10 cellular contexts compared by ENCODE assay signal in genomic region chr12:68538722-68539614, GRCh38.
DNase-seq lines count a peak whose midpoint lies in the region; ATAC-seq, FAIRE-seq and TF ChIP-seq lines count a peak whose summit lies in the region.
"Had no signal": no experiment of that assay in that cellular context is flagged by ENCODE, and none has a peak within 500 bp of the region (broad histone marks: within the 10 kb centered on the region; RNA-seq: fewer than 3 reads in every experiment).

No MANE protein-coding gene starts in this region.

- H3K4me3 Mint-ChIP-seq in activated naive CD8-positive, alpha-beta T cell treated with anti-CD3 and anti-CD28 coated beads, Interleukin-2, amount 50 U/mL, for 24 hours, result peak overlapping the region; percentile 59

- H3K36me3 Mint-ChIP-seq in activated naive CD8-positive, alpha-beta T cell treated with anti-CD3 and anti-CD28 coated beads, Interleukin-2, amount 50 U/mL, for 24 hours (ENCODE audit: low read depth), result peaks cover 2% of the 10 kb centered on the region

- no peak overlapping the region for H3K4me2 ChIP-seq in keratinocyte (ENCODE audit: control insufficient read depth, extremely low read depth, insufficient read depth, low read depth, low read length)

- no peaks in the 10 kb centered on the region for H3K27me3 Mint-ChIP-seq in activated naive CD8-positive, alpha-beta T cell treated with anti-CD3 and anti-CD28 coated beads, Interleukin-2, amount 50 U/mL, for 24 hours

- H3K9me3 ChIP-seq in keratinocyte (ENCODE audit: control insufficient read depth, low read depth, low read length), result no peaks in the 10 kb centered on the region

- no peak for DNase-seq in activated CD4-positive, CD25-positive, alpha-beta regulatory T cell treated with anti-CD3 and anti-CD28 coated beads, Interleukin-2, amount 50 U/mL, for 72 hours
- DNase-seq in RPMI8226 (peak; percentile 5), keratinocyte (ENCODE audit: low read depth, low spot score) (no peak), epidermal melanocyte (ENCODE audit: insufficient read length, low spot score) (no peak)
- DNase-seq in activated naive CD8-positive, alpha-beta T cell treated with anti-CD3 and anti-CD28 coated beads, Interleukin-2, amount 50 U/mL, for 24 hours, result peak; percentile 56
- DNase-seq in stimulated activated CD8-positive, alpha-beta memory T cell treated with anti-CD3 and anti-CD28 coated beads, Interleukin-15, amount 100 ng/mL, for 1 hour (ENCODE audit: low read depth), result peak; percentile 14

- H3K27ac ChIP-seq in keratinocyte (ENCODE audit: control insufficient read depth, insufficient read depth, low read length), result no peak overlapping the region
- H3K27ac ChIP-seq: BLaER1 treated with 17β-estradiol and CSF1 and Interleukin-3, amounts not matched to agents 10 nM and 100 nM; cardiac muscle cell had no signal

- dilution Hi-C loops in keratinocyte (cut with MboI; ENCODE audit: extremely low pct_ligation_motif_present, low sequenced_read_pairs), result no loop called here

- peaks cover 58% of the 10 kb centered on the region for H3K4me1 Mint-ChIP-seq in activated naive CD8-positive, alpha-beta T cell treated with anti-CD3 and anti-CD28 coated beads, Interleukin-2, amount 50 U/mL, for 24 hours

- no peaks in the 10 kb centered on the region for H3K27me3 ChIP-seq in keratinocyte (ENCODE audit: control insufficient read depth, extremely low read depth, insufficient read depth, low read length)
- H3K27me3 ChIP-seq: BLaER1 treated with 17β-estradiol and CSF1 and Interleukin-3, amounts not matched to agents 10 nM and 100 nM; cardiac muscle cell had no signal

- peaks cover 10% of the 10 kb centered on the region for H3K9me3 Mint-ChIP-seq in activated naive CD8-positive, alpha-beta T cell treated with anti-CD3 and anti-CD28 coated beads, Interleukin-2, amount 50 U/mL, for 24 hours

- no peaks in the 10 kb centered on the region for H3K36me3 ChIP-seq in keratinocyte (ENCODE audit: control insufficient read depth in 2 of 2, extremely low read depth in 1 of 2, insufficient read depth in 2 of 2, low read length in 2 of 2)
- H3K36me3 ChIP-seq: BLaER1 treated with 17β-estradiol and CSF1 and Interleukin-3, amounts not matched to agents 10 nM and 100 nM; cardiac muscle cell had no signal

- H4K20me1 ChIP-seq in keratinocyte (ENCODE audit: control insufficient read depth, extremely low read depth, insufficient read depth, low read length), result no peaks in the 10 kb centered on the region
- H4K20me1 ChIP-seq: BLaER1 treated with 17β-estradiol and CSF1 and Interleukin-3, amounts not matched to agents 10 nM and 100 nM had no signal

- ATAC-seq in activated CD4-positive, CD25-positive, alpha-beta regulatory T cell treated with anti-CD3 and anti-CD28 coated beads, Interleukin-2, amount 50 U/mL, for 24 hours, result peak; percentile 56 to 68
- peak; percentile 91 for ATAC-seq in activated naive CD8-positive, alpha-beta T cell treated with anti-CD3 and anti-CD28 coated beads, Interleukin-2, amount 50 U/mL, for 24 hours
- ATAC-seq in HG03045 (IDR thresholded peaks at IDR 0.05; ENCODE audit: unreplicated experiment), result no peak

- no peak for TF ChIP-seq CTCF in keratinocyte (optimal IDR thresholded peaks at IDR 0.05 in 1 of 3, IDR thresholded peaks at IDR 0.05 in 1 of 3, conservative IDR thresholded peaks at IDR 0.05 in 1 of 3; ENCODE audit: extremely low read depth in 1 of 3, insufficient read depth in 2 of 3, low read length in 3 of 3)

- no peaks in the 10 kb centered on the region for H3K9me1 ChIP-seq in keratinocyte (ENCODE audit: control insufficient read depth, extremely low read depth, insufficient read depth, low read length)

- no peaks in the 10 kb centered on the region for H3K4me1 ChIP-seq in keratinocyte (ENCODE audit: control insufficient read depth, extremely low read depth, insufficient read depth, low read length)

- H3K79me2 ChIP-seq in keratinocyte (ENCODE audit: control insufficient read depth, insufficient read depth, low read length), result no peaks in the 10 kb centered on the region

- H3K27ac Mint-ChIP-seq in activated naive CD8-positive, alpha-beta T cell treated with anti-CD3 and anti-CD28 coated beads, Interleukin-2, amount 50 U/mL, for 24 hours, result peak overlapping the region; percentile 64

- no peak overlapping the region for H3K9ac ChIP-seq in keratinocyte (ENCODE audit: control insufficient read depth, extremely low read depth, insufficient read depth, low read length)
- H3K9ac ChIP-seq: BLaER1 treated with 17β-estradiol and CSF1 and Interleukin-3, amounts not matched to agents 10 nM and 100 nM had no signal

- H2AFZ ChIP-seq in keratinocyte (ENCODE audit: control insufficient read depth, low read length), result peak overlapping the region; percentile 66

- FAIRE-seq in keratinocyte (lab: Jason Lieb, UNC), result no peak

- no peak overlapping the region for H3K4me3 ChIP-seq in keratinocyte (ENCODE audit: control insufficient read depth in 2 of 3, extremely low read depth in 1 of 3, insufficient read depth in 2 of 3, low read depth in 1 of 3, low read length in 3 of 3)
- H3K4me3 ChIP-seq: BLaER1 treated with 17β-estradiol and CSF1 and Interleukin-3, amounts not matched to agents 10 nM and 100 nM; cardiac muscle cell had no signal

Comparison
In these comparisons a context has a peak if more than half of its experiments do, and no peak if none do; other contexts are left out.
1. DNase-seq: peak in RPMI8226 (single experiment), activated naive CD8-positive, alpha-beta T cell treated with anti-CD3 and anti-CD28 coated beads, Interleukin-2, amount 50 U/mL, for 24 hours (single experiment) and stimulated activated CD8-positive, alpha-beta memory T cell treated with anti-CD3 and anti-CD28 coated beads, Interleukin-15, amount 100 ng/mL, for 1 hour (single experiment); none in activated CD4-positive, CD25-positive, alpha-beta regulatory T cell treated with anti-CD3 and anti-CD28 coated beads, Interleukin-2, amount 50 U/mL, for 72 hours (single experiment), keratinocyte (single experiment) and epidermal melanocyte (single experiment).